16 cellular contexts compared by ENCODE assay signal in genomic region chr9:93120846-93121315, GRCh38. TPM values are rescaled to one million over a fixed set of nuclear protein-coding genes. Genes with fewer than 3 reads are reported as not detected.
DNase-seq lines count a peak whose midpoint lies in the region; ATAC-seq and TF ChIP-seq lines count a peak whose summit lies in the region.
"Had no signal": no experiment of that assay in that cellular context is flagged by ENCODE, and none has a peak within 500 bp of the region (broad histone marks: within the 10 kb centered on the region; RNA-seq: fewer than 3 reads in every experiment).

No MANE protein-coding gene starts in this region.

- peaks cover 22% of the 10 kb centered on the region for H3K4me1 Mint-ChIP-seq in activated T-cell treated with anti-CD3 and anti-CD28 coated beads, Interleukin-2, amount 50 U/mL, for 24 hours (ENCODE audit: low read depth)
- H3K4me1 Mint-ChIP-seq in effector memory CD8-positive, alpha-beta T cell (ENCODE audit: low read depth in 2 of 2): peaks cover 22 to 43% of the 10 kb centered on the region in 2 donors
- H3K4me1 Mint-ChIP-seq in natural killer cell: peaks cover 20 to 48% of the 10 kb centered on the region in 2 donors

- peaks cover 11 to 50% (median 41%) of the 10 kb centered on the region in 4 donors for H3K36me3 ChIP-seq in upper lobe of left lung

- peaks cover 29 to 37% (median 32%) of the 10 kb centered on the region in 4 donors for H3K4me1 ChIP-seq in upper lobe of left lung

- peak overlapping the region; percentile 74 to 88 (median 86) for H3K27ac ChIP-seq in upper lobe of left lung
- H3K27ac ChIP-seq: KMS-11 had no signal

- H3K27me3 Mint-ChIP-seq in activated T-cell treated with anti-CD3 and anti-CD28 coated beads, Interleukin-2, amount 50 U/mL, for 24 hours: no peaks in the 10 kb centered on the region
- no peaks in the 10 kb centered on the region for H3K27me3 Mint-ChIP-seq in effector memory CD8-positive, alpha-beta T cell
- H3K27me3 Mint-ChIP-seq in natural killer cell (ENCODE audit: low read depth in 2 of 2): no peaks in the 10 kb centered on the region
- H3K27me3 Mint-ChIP-seq: activated naive CD8-positive, alpha-beta T cell had no signal

- no peak for ATAC-seq in effector memory CD8-positive, alpha-beta T cell (replicated peaks)
- ATAC-seq in natural killer cell (no peak), upper lobe of left lung (ENCODE audit: low FRiP score in 2 of 2) (no peak)

- H3K4me3 Mint-ChIP-seq in activated T-cell treated with anti-CD3 and anti-CD28 coated beads, Interleukin-2, amount 50 U/mL, for 24 hours: no peak overlapping the region
- peak overlapping the region in 1 of 2 donors; percentile 41 for H3K4me3 Mint-ChIP-seq in effector memory CD8-positive, alpha-beta T cell
- no peak overlapping the region for H3K4me3 Mint-ChIP-seq in natural killer cell
- H3K4me3 Mint-ChIP-seq: activated naive CD8-positive, alpha-beta T cell had no signal

- no peaks in the 10 kb centered on the region for H3K9me3 ChIP-seq in upper lobe of left lung
- H3K9me3 ChIP-seq: suprapubic skin had no signal

- no peak for TF ChIP-seq POLR2A in upper lobe of left lung (IDR thresholded peaks at IDR 0.05)

- H3K27ac Mint-ChIP-seq in activated T-cell treated with anti-CD3 and anti-CD28 coated beads, Interleukin-2, amount 50 U/mL, for 24 hours: peak overlapping the region; percentile 64
- H3K27ac Mint-ChIP-seq in effector memory CD8-positive, alpha-beta T cell: peak overlapping the region; percentile 82 to 97
- peak overlapping the region; percentile 85 to 91 for H3K27ac Mint-ChIP-seq in natural killer cell

- TF ChIP-seq EP300 in upper lobe of left lung (IDR thresholded peaks at IDR 0.05): no peak

- no peak for TF ChIP-seq CTCF in natural killer cell (IDR thresholded peaks at IDR 0.05)
- TF ChIP-seq CTCF in upper lobe of left lung (IDR thresholded peaks at IDR 0.05): no peak

- no peak for DNase-seq in activated T-cell treated with anti-CD3 and anti-CD28 coated beads, Interleukin-2, amount 50 U/mL, for 24 hours
- DNase-seq in activated T-cell treated with anti-CD3 and anti-CD28 coated beads for 4 hours: no peak
- DNase-seq in effector memory CD8-positive, alpha-beta T cell: no peak
- no peak for DNase-seq in natural killer cell
- peak in 1 of 2 donors; percentile 19 for DNase-seq in upper lobe of left lung
- DNase-seq in Kasumi-1 (lab: John Stamatoyannopoulos, UW): no peak
- DNase-seq in OCI-M1 (lab: John Stamatoyannopoulos, UW): no peak
- DNase-seq in NCI-H1694 (lab: John Stamatoyannopoulos, UW): no peak
- DNase-seq: ACHN; DND-41; effector CD4-positive, alpha-beta T cell; mammary epithelial cell; NCI-H2081 had no signal

- H3K27me3 ChIP-seq in upper lobe of left lung: no peaks in the 10 kb centered on the region
- H3K27me3 ChIP-seq: suprapubic skin had no signal

- intact Hi-C loops in natural killer cell (cut with micrococcal nuclease): no loop called here

- H3K36me3 Mint-ChIP-seq in activated T-cell treated with anti-CD3 and anti-CD28 coated beads, Interleukin-2, amount 50 U/mL, for 24 hours (ENCODE audit: low read depth): peaks cover 58% of the 10 kb centered on the region
- H3K36me3 Mint-ChIP-seq in effector memory CD8-positive, alpha-beta T cell (ENCODE audit: insufficient read depth): peaks cover 90% of the 10 kb centered on the region
- no peaks in the 10 kb centered on the region for H3K36me3 Mint-ChIP-seq in natural killer cell
- H3K36me3 Mint-ChIP-seq: activated naive CD8-positive, alpha-beta T cell had no signal

- WGBS in upper lobe of left lung, 2 donors: 90 to 94% methylated on average over 4 to 10 of the region's 11 CpGs

- no peaks in the 10 kb centered on the region for H3K9me3 Mint-ChIP-seq in activated T-cell treated with anti-CD3 and anti-CD28 coated beads, Interleukin-2, amount 50 U/mL, for 24 hours
- H3K9me3 Mint-ChIP-seq in effector memory CD8-positive, alpha-beta T cell: no peaks in the 10 kb centered on the region
- H3K9me3 Mint-ChIP-seq in natural killer cell: no peaks in the 10 kb centered on the region

- H3K4me3 ChIP-seq in upper lobe of left lung: no peak overlapping the region
- H3K4me3 ChIP-seq: suprapubic skin had no signal

RNA-seq across cellular contexts. Expression of gene NINJ1, which starts 13.2 kb away (rescaled TPM):
- 100 to 1,000 TPM in 1 of 3 donors, 10 to 100 TPM in 2; 87.3 to 121 (median 93.8) TPM for total RNA-seq in natural killer cell
- 10 to 100 TPM; 35.6 to 83.9 (median 56.8) TPM for total RNA-seq in upper lobe of left lung

RNA-seq across cellular contexts. Expression of gene CARD19, which starts 24.9 kb away (rescaled TPM):
- total RNA-seq in natural killer cell (10 to 100 TPM; 30.7 to 49.1 (median 42.6) TPM), upper lobe of left lung (10 to 100 TPM; 34.7 to 92.3 (median 41.7) TPM)
